In genomic region chr15:45157974-45158373, GRCh38 we compare ENCODE assay signal across 1 cellular context.
TF ChIP-seq lines count a peak whose summit lies in the region.

No MANE protein-coding gene starts in this region.

TF ChIP-seq in HEK293, 187 proteins besides CTCF, POLR2A, EP300 and RAD21 (continued from another document):
- TF ChIP-seq ZFP69B (tag by site-specific recombination; IDR thresholded peaks at IDR 0.05) (no peak), ATF2 (tag by site-specific recombination; IDR thresholded peaks at IDR 0.05; ENCODE audit: low read depth) (peak; percentile 90), ZBTB17 (tag by site-specific recombination; IDR thresholded peaks at IDR 0.05) (peak; percentile 52; the same call in 1 of the 2 replicates), ZBTB48 (tag by site-specific recombination; IDR thresholded peaks at IDR 0.05) (no peak), ZNF518A (tag by site-specific recombination; conservative IDR thresholded peaks at IDR 0.05; ENCODE audit: low read depth) (no peak)
TF ChIP-seq in HEK293: peak in this region for 9.
